Comparison of ENCODE assay signal across 17 cellular contexts in genomic region chr14:22118894-22119477, GRCh38.
DNase-seq lines count a peak whose midpoint lies in the region; ATAC-seq and TF ChIP-seq lines count a peak whose summit lies in the region.
"Had no signal": no experiment of that assay in that cellular context is flagged by ENCODE, and none has a peak within 500 bp of the region (broad histone marks: within the 10 kb centered on the region; RNA-seq: fewer than 3 reads in every experiment).

No MANE protein-coding gene starts in this region.

- H3K4me1 ChIP-seq in CD8-positive, alpha-beta memory T cell (ENCODE audit: insufficient read depth, low read length): no peaks in the 10 kb centered on the region
- H3K4me1 ChIP-seq in right cardiac atrium (ENCODE audit: control insufficient read depth, insufficient read depth, low read length): no peaks in the 10 kb centered on the region

- H3K9me3 Mint-ChIP-seq in CD8-positive, alpha-beta memory T cell: no peaks in the 10 kb centered on the region
- no peaks in the 10 kb centered on the region for H3K9me3 Mint-ChIP-seq in activated T-helper 1 cell treated with anti-CD3 and anti-CD28 coated beads, Interleukin-12 subunit alpha, Interleukin-12 subunit beta, Interleukin-2, Interleukin-4 antibody, amounts not matched to agents 30 ng/mL and 10 ng/mL and 1 ng/mL, durations not matched to agents 14 hours and 24 hours and 36 hours
- H3K9me3 Mint-ChIP-seq: H9, type B pancreatic cell had no signal

- intact Hi-C loops in activated T-helper 1 cell treated with anti-CD3 and anti-CD28 coated beads, Interleukin-12 subunit alpha, Interleukin-12 subunit beta, Interleukin-2, Interleukin-4 antibody, amounts not matched to agents 30 ng/mL and 10 ng/mL and 1 ng/mL, durations not matched to agents 14 hours and 24 hours and 36 hours (cut with micrococcal nuclease): no loop called here
- intact Hi-C loops in right cardiac atrium (cut with DNase I): no loop called here

- CTCF ChIA-PET in AG04450 (lab: Charles Lee): interaction anchor here (1.0 to 2.2 kb wide), 3 partner anchors 10 to 18 kb away, joined by 3 to 13 read pairs (median 3); no protein-coding TSS in a partner anchor
- CTCF ChIA-PET in CD8-positive, alpha-beta memory T cell (lab: Charles Lee): no interaction called here

- 0 out of 2 replicates have a peak, but pooled peaks have one; percentile 18 for TF ChIP-seq CTCF in AG04450 (IDR thresholded peaks at IDR 0.05; ENCODE audit: low read depth, low read length)

- H3K36me3 ChIP-seq in CD8-positive, alpha-beta memory T cell (ENCODE audit: insufficient read depth, low read length): no peaks in the 10 kb centered on the region

- ATAC-seq in HG02642 (IDR thresholded peaks at IDR 0.05; ENCODE audit: poor library complexity, unreplicated experiment) (no peak), right cardiac atrium (no peak)
- ATAC-seq: esophagus mucosa, left lobe of liver had no signal

- H3K27ac ChIP-seq in AG04450 (ENCODE audit: low read depth, low read length) (no peak overlapping the region), right cardiac atrium (ENCODE audit: low read length) (no peak overlapping the region)
- H3K27ac ChIP-seq in CD8-positive, alpha-beta memory T cell (ENCODE audit: low read depth, low read length): no peak overlapping the region
- H3K27ac ChIP-seq: RWPE1 had no signal

- no peaks in the 10 kb centered on the region for H3K9me3 ChIP-seq in AG04450 (ENCODE audit: control insufficient read depth, insufficient read depth, low read length)
- H3K9me3 ChIP-seq in CD8-positive, alpha-beta memory T cell (ENCODE audit: low read length): no peaks in the 10 kb centered on the region
- no peaks in the 10 kb centered on the region for H3K9me3 ChIP-seq in right cardiac atrium (ENCODE audit: control insufficient read depth, low read length)

- peak overlapping the region in 5 of 7 donors; percentile 65 to 90 (median 68) for H3K4me3 Mint-ChIP-seq in CD8-positive, alpha-beta memory T cell
- peak overlapping the region; percentile 75 for H3K4me3 Mint-ChIP-seq in activated T-helper 1 cell treated with anti-CD3 and anti-CD28 coated beads, Interleukin-12 subunit alpha, Interleukin-12 subunit beta, Interleukin-2, Interleukin-4 antibody, amounts not matched to agents 30 ng/mL and 10 ng/mL and 1 ng/mL, durations not matched to agents 14 hours and 24 hours and 36 hours
- H3K4me3 Mint-ChIP-seq: H9, type B pancreatic cell had no signal

- POLR2A ChIA-PET in AG04450 (lab: Yijun Ruan, JAX): no interaction called here
- POLR2A ChIA-PET in CD8-positive, alpha-beta memory T cell (lab: Charles Lee): no interaction called here

- H3K4me1 Mint-ChIP-seq in CD8-positive, alpha-beta memory T cell: peaks cover 0 to 8% (median 3%) of the 10 kb centered on the region in 3 donors
- H3K4me1 Mint-ChIP-seq in activated T-helper 1 cell treated with anti-CD3 and anti-CD28 coated beads, Interleukin-12 subunit alpha, Interleukin-12 subunit beta, Interleukin-2, Interleukin-4 antibody, amounts not matched to agents 30 ng/mL and 10 ng/mL and 1 ng/mL, durations not matched to agents 14 hours and 24 hours and 36 hours (ENCODE audit: low read depth): peaks cover 29% of the 10 kb centered on the region
- H3K4me1 Mint-ChIP-seq: H9 had no signal

- 66% methylated on average over 3 of the region's 3 CpGs for WGBS in right cardiac atrium

- H3K36me3 Mint-ChIP-seq in CD8-positive, alpha-beta memory T cell: no peaks in the 10 kb centered on the region
- H3K36me3 Mint-ChIP-seq in activated T-helper 1 cell treated with anti-CD3 and anti-CD28 coated beads, Interleukin-12 subunit alpha, Interleukin-12 subunit beta, Interleukin-2, Interleukin-4 antibody, amounts not matched to agents 30 ng/mL and 10 ng/mL and 1 ng/mL, durations not matched to agents 14 hours and 24 hours and 36 hours (ENCODE audit: low read depth): peaks cover under 1% of the 10 kb centered on the region
- H3K36me3 Mint-ChIP-seq: type B pancreatic cell had no signal

- H3K27me3 Mint-ChIP-seq in CD8-positive, alpha-beta memory T cell: no peaks in the 10 kb centered on the region
- no peaks in the 10 kb centered on the region for H3K27me3 Mint-ChIP-seq in activated T-helper 1 cell treated with anti-CD3 and anti-CD28 coated beads, Interleukin-12 subunit alpha, Interleukin-12 subunit beta, Interleukin-2, Interleukin-4 antibody, amounts not matched to agents 30 ng/mL and 10 ng/mL and 1 ng/mL, durations not matched to agents 14 hours and 24 hours and 36 hours (ENCODE audit: insufficient read depth)

- H3K27me3 ChIP-seq in AG04450 (ENCODE audit: control insufficient read depth, insufficient read depth, low read length): no peaks in the 10 kb centered on the region
- no peaks in the 10 kb centered on the region for H3K27me3 ChIP-seq in CD8-positive, alpha-beta memory T cell (ENCODE audit: insufficient read depth, low read length, poor library complexity, severe bottlenecking)
- no peaks in the 10 kb centered on the region for H3K27me3 ChIP-seq in right cardiac atrium (ENCODE audit: control insufficient read depth, insufficient read depth)

- H3K27ac Mint-ChIP-seq in CD8-positive, alpha-beta memory T cell: peak overlapping the region in 1 of 8 donors; percentile 64
- H3K27ac Mint-ChIP-seq in activated T-helper 1 cell treated with anti-CD3 and anti-CD28 coated beads, Interleukin-12 subunit alpha, Interleukin-12 subunit beta, Interleukin-2, Interleukin-4 antibody, amounts not matched to agents 30 ng/mL and 10 ng/mL and 1 ng/mL, durations not matched to agents 14 hours and 24 hours and 36 hours: no peak overlapping the region
- H3K27ac Mint-ChIP-seq: H9, type B pancreatic cell had no signal

- DNase-seq in AG04450 (ENCODE audit: low read depth, low spot score): peak; percentile 45
- DNase-seq in CD8-positive, alpha-beta memory T cell: no peak
- no peak for DNase-seq in activated T-helper 1 cell treated with anti-CD3 and anti-CD28 coated beads, Interleukin-12 subunit alpha, Interleukin-12 subunit beta, Interleukin-2, Interleukin-4 antibody, amounts not matched to agents 30 ng/mL and 10 ng/mL and 1 ng/mL, durations not matched to agents 14 hours and 24 hours and 36 hours (ENCODE audit: low spot score)
- DNase-seq in iris pigment epithelial cell (ENCODE audit: low read depth): peak; percentile 46
- no peak for DNase-seq in right cardiac atrium
- DNase-seq in NCI-H82 treated with DMSO at 0.1 percent for 48 hours (lab: John Stamatoyannopoulos, UW; ENCODE audit: unreplicated experiment): no peak
- DNase-seq: H9; MV-4-11; NCI-H2029 treated with DMSO at 0.1 percent for 48 hours; NCI-H510A; stimulated activated CD4-positive, alpha-beta T cell treated with anti-CD3 and anti-CD28 coated beads, Interleukin-15, amount 100 ng/mL, for 24 hours; stimulated activated naive CD4-positive, alpha-beta T cell treated with Interleukin-2 at 50 U/mL for 16 hours had no signal

- H3K4me3 ChIP-seq in AG04450 (ENCODE audit: low read depth, low read length) (no peak overlapping the region), right cardiac atrium (ENCODE audit: low read length) (no peak overlapping the region)
- no peak overlapping the region for H3K4me3 ChIP-seq in CD8-positive, alpha-beta memory T cell (ENCODE audit: low read length)

Comparison
In these comparisons a context has a peak if more than half of its experiments do, and no peak if none do; other contexts are left out.
1. DNase-seq: peak in AG04450 (single experiment) and iris pigment epithelial cell (single experiment); none in CD8-positive, alpha-beta memory T cell (0 of 5), activated T-helper 1 cell treated with anti-CD3 and anti-CD28 coated beads, Interleukin-12 subunit alpha, Interleukin-12 subunit beta, Interleukin-2, Interleukin-4 antibody, amounts not matched to agents 30 ng/mL and 10 ng/mL and 1 ng/mL, durations not matched to agents 14 hours and 24 hours and 36 hours (single experiment), right cardiac atrium (0 of 3) and NCI-H82 treated with DMSO at 0.1 percent for 48 hours (single experiment).